ENCODE assay signal across 21 cellular contexts in genomic region chr15:25596644-25597562, GRCh38.
DNase-seq lines count a peak whose midpoint lies in the region; ATAC-seq and TF ChIP-seq lines count a peak whose summit lies in the region.
"Had no signal": no experiment of that assay in that cellular context is flagged by ENCODE, and none has a peak within 500 bp of the region (broad histone marks: within the 10 kb centered on the region; RNA-seq: fewer than 3 reads in every experiment).

No MANE protein-coding gene starts in this region.

- H3K27ac ChIP-seq in right atrium auricular region (peak overlapping the region in 1 of 2 donors; percentile 56), coronary artery (peak overlapping the region; percentile 34 to 77), muscle layer of duodenum (ENCODE audit: low read length) (no peak overlapping the region), tibial artery (peak overlapping the region; percentile 70 to 72)
- H3K27ac ChIP-seq: colonic mucosa, prostate gland had no signal

- peak overlapping the region in 1 of 2 donors; percentile 6 for H3K4me3 ChIP-seq in right atrium auricular region
- peak overlapping the region; percentile 64 for H3K4me3 ChIP-seq in coronary artery
- H3K4me3 ChIP-seq in muscle layer of duodenum (ENCODE audit: low read depth in 1 of 2, low read length in 2 of 2): peak overlapping the region; percentile 19 to 23
- peak overlapping the region; percentile 31 to 44 for H3K4me3 ChIP-seq in tibial artery
- H3K4me3 ChIP-seq: colonic mucosa, lung, MG63, prostate gland, uterus had no signal

- DNase-seq in Right ventricle myocardium inferior (ENCODE audit: missing footprints) (no peak), right atrium auricular region (ENCODE audit: low spot score) (no peak), coronary artery (ENCODE audit: low spot score) (no peak), tibial artery (no peak), hippocampal formation (lab: John Stamatoyannopoulos, UW) (no peak), NCI-H526 (lab: John Stamatoyannopoulos, UW) (no peak)
- DNase-seq: activated CD4-positive, alpha-beta T cell treated with anti-CD3 and anti-CD28 coated beads for 36 hours; activated CD8-positive, alpha-beta memory T cell treated with anti-CD3 and anti-CD28 coated beads, Interleukin-2, amount 10 ng/mL, durations not matched to agents 7 days and 5 days; activated effector memory CD4-positive, alpha-beta T cell treated with anti-CD3 and anti-CD28 coated beads, Interleukin-2, amount 50 U/mL, for 16 hours; amniotic stem cell; colonic mucosa; EL; foreskin melanocyte; MG63; stimulated activated naive CD8-positive, alpha-beta T cell treated with anti-CD3 and anti-CD28 coated beads, Interleukin-15, amount 100 ng/mL, for 72 hours; T-helper 9 cell; uterus had no signal

- peak; percentile 68 for ATAC-seq in Right ventricle myocardium inferior
- no peak for ATAC-seq in HG03520 (IDR thresholded peaks at IDR 0.05; ENCODE audit: unreplicated experiment)
- ATAC-seq: activated CD4-positive, alpha-beta T cell treated with anti-CD3 and anti-CD28 coated beads for 36 hours; activated CD8-positive, alpha-beta memory T cell treated with anti-CD3 and anti-CD28 coated beads, Interleukin-2, amount 10 ng/mL, durations not matched to agents 7 days and 5 days; stimulated activated naive CD8-positive, alpha-beta T cell treated with anti-CD3 and anti-CD28 coated beads, Interleukin-15, amount 100 ng/mL, for 72 hours had no signal

- H3K36me3 ChIP-seq in right atrium auricular region (no peaks in the 10 kb centered on the region), muscle layer of duodenum (ENCODE audit: control insufficient read depth in 1 of 2, insufficient read depth in 2 of 2, low read length in 2 of 2) (no peaks in the 10 kb centered on the region), tibial artery (no peaks in the 10 kb centered on the region)
- H3K36me3 ChIP-seq: colonic mucosa, MG63, prostate gland, uterus had no signal

- intact Hi-C loops in Right ventricle myocardium inferior (cut with DNase I): no loop called here
- intact Hi-C loops in tibial artery (cut with DNase I; ENCODE audit: low total_unique reads): no loop called here

- H3K9me3 ChIP-seq in right atrium auricular region (peaks cover 0 to 8% of the 10 kb centered on the region in 2 donors), muscle layer of duodenum (ENCODE audit: control insufficient read depth in 1 of 2, low read length in 2 of 2) (peaks cover 0 to 4% of the 10 kb centered on the region in 2 donors), tibial artery (peaks cover 0 to 8% (median 4%) of the 10 kb centered on the region in 3 donors)
- H3K9me3 ChIP-seq: colonic mucosa, MG63, prostate gland, uterus had no signal

- no peak for TF ChIP-seq CTCF in right atrium auricular region (IDR thresholded peaks at IDR 0.05)
- no peak for TF ChIP-seq CTCF in coronary artery (IDR thresholded peaks at IDR 0.05)
- no peak for TF ChIP-seq CTCF in tibial artery (IDR thresholded peaks at IDR 0.05)

- no peaks in the 10 kb centered on the region for H3K27me3 ChIP-seq in right atrium auricular region
- H3K27me3 ChIP-seq in muscle layer of duodenum (ENCODE audit: low read depth, low read length): no peaks in the 10 kb centered on the region
- no peaks in the 10 kb centered on the region for H3K27me3 ChIP-seq in tibial artery
- H3K27me3 ChIP-seq: colonic mucosa, MG63, uterus had no signal

- H3K4me1 ChIP-seq in right atrium auricular region (no peaks in the 10 kb centered on the region), muscle layer of duodenum (ENCODE audit: control insufficient read depth in 1 of 2, insufficient read depth in 2 of 2, low read length in 2 of 2) (no peaks in the 10 kb centered on the region), tibial artery (peaks cover 0 to 15% (median 0%) of the 10 kb centered on the region in 4 donors)
- H3K4me1 ChIP-seq: colonic mucosa, prostate gland, uterus had no signal
